Comparison of ENCODE assay signal across 14 cellular contexts in genomic region chr7:137930616-137931015, GRCh38.
DNase-seq lines count a peak whose midpoint lies in the region; ATAC-seq and TF ChIP-seq lines count a peak whose summit lies in the region.
"Had no signal": no experiment of that assay in that cellular context is flagged by ENCODE, and none has a peak within 500 bp of the region (broad histone marks: within the 10 kb centered on the region; RNA-seq: fewer than 3 reads in every experiment).

No MANE protein-coding gene starts in this region.

- H3K27ac ChIP-seq in prostate gland: no peak overlapping the region
- H3K27ac ChIP-seq: parathyroid adenoma had no signal

- CTCF ChIA-PET in Caco-2 (lab: Charles Lee): no interaction called here

- WGBS in prostate gland: 75% methylated on average over 2 of the region's 2 CpGs

- TF ChIP-seq CTCF in Caco-2 (IDR thresholded peaks at IDR 0.05; ENCODE audit: insufficient read depth in 1 of 2, low read depth in 1 of 2, low read length in 1 of 2, severe bottlenecking in 1 of 2, unreplicated experiment in 1 of 2) (no peak), prostate gland (IDR thresholded peaks at IDR 0.05) (no peak)

- H3K36me3 Mint-ChIP-seq in Caco-2 (ENCODE audit: insufficient read depth, unreplicated experiment): peaks cover 58% of the 10 kb centered on the region
- peaks cover 34% of the 10 kb centered on the region for H3K36me3 Mint-ChIP-seq in dendritic cell treated with granulocyte-macrophage colony-stimulating factor and Interleukin-4, amounts not matched to agents 40 ng/mL and 50 ng/mL, for 4 days (ENCODE audit: low read depth)
- peaks cover 30 to 35% of the 10 kb centered on the region in 2 donors for H3K36me3 Mint-ChIP-seq in stimulated activated naive B cell treated with anti-CD40 and anti-IgM and Interleukin-4, amounts not matched to agents 10 μg/mL and 1 μg/mL and 100 μg/mL, for 72 hours

- peak overlapping the region; percentile 24 for H3K27ac Mint-ChIP-seq in Caco-2 (ENCODE audit: unreplicated experiment)
- peak overlapping the region; percentile 42 for H3K27ac Mint-ChIP-seq in dendritic cell treated with granulocyte-macrophage colony-stimulating factor and Interleukin-4, amounts not matched to agents 40 ng/mL and 50 ng/mL, for 4 days
- H3K27ac Mint-ChIP-seq in stimulated activated naive B cell treated with anti-CD40 and anti-IgM and Interleukin-4, amounts not matched to agents 10 μg/mL and 1 μg/mL and 100 μg/mL, for 72 hours: no peak overlapping the region

- H3K4me1 Mint-ChIP-seq in Caco-2 (ENCODE audit: low read depth, unreplicated experiment): peaks cover 37% of the 10 kb centered on the region
- peaks cover 48% of the 10 kb centered on the region for H3K4me1 Mint-ChIP-seq in dendritic cell treated with granulocyte-macrophage colony-stimulating factor and Interleukin-4, amounts not matched to agents 40 ng/mL and 50 ng/mL, for 4 days (ENCODE audit: low read depth)
- peaks cover 23 to 30% of the 10 kb centered on the region in 2 donors for H3K4me1 Mint-ChIP-seq in stimulated activated naive B cell treated with anti-CD40 and anti-IgM and Interleukin-4, amounts not matched to agents 10 μg/mL and 1 μg/mL and 100 μg/mL, for 72 hours

- DNase-seq in Caco-2 (no peak), NCI-H226 (peak; percentile 80), pulmonary artery endothelial cell (ENCODE audit: low read depth, low spot score) (peak; percentile 20), NCI-H1092 treated with DMSO at 0.1 percent for 48 hours (lab: John Stamatoyannopoulos, UW) (no peak), prostate gland (ENCODE audit: low spot score) (no peak), GF-D8 (lab: John Stamatoyannopoulos, UW) (no peak)
- no peak for DNase-seq in stimulated activated naive B cell treated with anti-CD40 and anti-IgM and Interleukin-4, amounts not matched to agents 10 μg/mL and 1 μg/mL and 100 μg/mL, for 72 hours
- DNase-seq: left cardiac atrium; NCI-H2029; NK-92 treated with Interleukin-12 subunit alpha and Interleukin-12 subunit beta, amount 100 ng/mL, for 24 hours; T-helper 2 cell had no signal

- BruUV-seq in Caco-2 (replicated peaks; lab: Mats Ljungman, UMichigan): no TSS peak

- H3K4me3 Mint-ChIP-seq in Caco-2 (ENCODE audit: unreplicated experiment): no peak overlapping the region
- no peak overlapping the region for H3K4me3 Mint-ChIP-seq in dendritic cell treated with granulocyte-macrophage colony-stimulating factor and Interleukin-4, amounts not matched to agents 40 ng/mL and 50 ng/mL, for 4 days
- H3K4me3 Mint-ChIP-seq in stimulated activated naive B cell treated with anti-CD40 and anti-IgM and Interleukin-4, amounts not matched to agents 10 μg/mL and 1 μg/mL and 100 μg/mL, for 72 hours: no peak overlapping the region

- no peaks in the 10 kb centered on the region for H3K27me3 Mint-ChIP-seq in Caco-2 (ENCODE audit: insufficient read depth, unreplicated experiment)
- no peaks in the 10 kb centered on the region for H3K27me3 Mint-ChIP-seq in dendritic cell treated with granulocyte-macrophage colony-stimulating factor and Interleukin-4, amounts not matched to agents 40 ng/mL and 50 ng/mL, for 4 days
- H3K27me3 Mint-ChIP-seq in stimulated activated naive B cell treated with anti-CD40 and anti-IgM and Interleukin-4, amounts not matched to agents 10 μg/mL and 1 μg/mL and 100 μg/mL, for 72 hours: no peaks in the 10 kb centered on the region

- ATAC-seq in stimulated activated naive B cell treated with anti-CD40 and anti-IgM and Interleukin-4, amounts not matched to agents 10 μg/mL and 1 μg/mL and 100 μg/mL, for 72 hours (replicated peaks): no peak
- ATAC-seq: left cardiac atrium had no signal

- H3K36me3 ChIP-seq in Caco-2 (ENCODE audit: control insufficient read depth, insufficient read depth, low read length) (peaks cover 2% of the 10 kb centered on the region; the same call in 1 of the 2 replicates), prostate gland (no peaks in the 10 kb centered on the region)

- POLR2A ChIA-PET in Caco-2 (lab: Charles Lee): no interaction called here

- intact Hi-C loops in Caco-2 (cut with micrococcal nuclease; ENCODE audit: unreplicated experiment): no loop called here
- intact Hi-C loops in dendritic cell treated with granulocyte-macrophage colony-stimulating factor and Interleukin-4, amounts not matched to agents 40 ng/mL and 50 ng/mL, for 4 days (cut with micrococcal nuclease): no loop called here
- intact Hi-C loops in prostate gland (cut with DNase I): no loop called here

- H3K4me1 ChIP-seq in Caco-2: peaks cover 35% of the 10 kb centered on the region
- peaks cover 6% of the 10 kb centered on the region for H3K4me1 ChIP-seq in prostate gland (replicated peaks)

- H3K27me3 ChIP-seq in Caco-2 (replicated peaks; ENCODE audit: control insufficient read depth, insufficient read depth, low read length) (no peaks in the 10 kb centered on the region), prostate gland (replicated peaks; ENCODE audit: insufficient read depth) (no peaks in the 10 kb centered on the region)
- H3K27me3 ChIP-seq: tibial nerve had no signal

- TF ChIP-seq POLR2A in prostate gland (IDR thresholded peaks at IDR 0.05): no peak

- peaks cover 10% of the 10 kb centered on the region for H3K9me3 Mint-ChIP-seq in Caco-2 (ENCODE audit: unreplicated experiment)
- H3K9me3 Mint-ChIP-seq in dendritic cell treated with granulocyte-macrophage colony-stimulating factor and Interleukin-4, amounts not matched to agents 40 ng/mL and 50 ng/mL, for 4 days: peaks cover 11% of the 10 kb centered on the region
- H3K9me3 Mint-ChIP-seq in stimulated activated naive B cell treated with anti-CD40 and anti-IgM and Interleukin-4, amounts not matched to agents 10 μg/mL and 1 μg/mL and 100 μg/mL, for 72 hours: no peaks in the 10 kb centered on the region

- H3K9me3 ChIP-seq in Caco-2 (no peaks in the 10 kb centered on the region), prostate gland (no peaks in the 10 kb centered on the region)
- H3K9me3 ChIP-seq: tibial nerve had no signal

- H3K4me3 ChIP-seq in Caco-2 (ENCODE audit: low read depth, low read length): no peak overlapping the region
- H3K4me3 ChIP-seq in prostate gland: no peak overlapping the region
- H3K4me3 ChIP-seq: tibial nerve had no signal

Comparison
In these comparisons a context has a peak if more than half of its experiments do, and no peak if none do; other contexts are left out.
1. DNase-seq: peak in NCI-H226 (single experiment) and pulmonary artery endothelial cell (single experiment); none in Caco-2 (0 of 2), NCI-H1092 treated with DMSO at 0.1 percent for 48 hours (single experiment), prostate gland (single experiment), GF-D8 (single experiment) and stimulated activated naive B cell treated with anti-CD40 and anti-IgM and Interleukin-4, amounts not matched to agents 10 μg/mL and 1 μg/mL and 100 μg/mL, for 72 hours (single experiment).